19 cellular contexts compared by ENCODE assay signal in genomic region chr10:35875281-35875680, GRCh38.
A peak's percentile ranks its signal among the peaks of the same experiment; 100 is the strongest.
DNase-seq lines count a peak whose midpoint lies in the region; ATAC-seq and TF ChIP-seq lines count a peak whose summit lies in the region.
"Had no signal": no experiment of that assay in that cellular context is flagged by ENCODE, and none has a peak within 500 bp of the region (broad histone marks: within the 10 kb centered on the region; RNA-seq: fewer than 3 reads in every experiment).

No MANE protein-coding gene starts in this region.

- H3K27ac ChIP-seq in right cardiac atrium (ENCODE audit: low read length), result peak overlapping the region; percentile 17
- H3K27ac ChIP-seq: HL-60, pancreas had no signal

- in situ Hi-C loops in Caki2 (cut with HindIII; ENCODE audit: low pct_unique_long_range_greater_than_20kb, low sequenced_read_pairs), result no loop called here

- POLR2A ChIA-PET in GM10248 (lab: Yijun Ruan, JAX), result no interaction called here

- no peaks in the 10 kb centered on the region for H3K4me1 ChIP-seq in right cardiac atrium (ENCODE audit: control insufficient read depth, insufficient read depth, low read length)
- H3K4me1 ChIP-seq: pancreas had no signal

- no peaks in the 10 kb centered on the region for H3K27me3 ChIP-seq in right cardiac atrium (ENCODE audit: control insufficient read depth, insufficient read depth)
- H3K27me3 ChIP-seq: pancreas had no signal

- CTCF ChIA-PET in GM10248 (lab: Yijun Ruan, JAX), result interaction anchor here (0.9 kb wide), 1 partner anchor 33 kb away, joined by 6 read pairs; no protein-coding TSS in a partner anchor

- intact Hi-C loops in right cardiac atrium (cut with DNase I), result no loop called here

- no peak overlapping the region for H3K4me3 ChIP-seq in right cardiac atrium (ENCODE audit: low read length)
- H3K4me3 ChIP-seq: pancreas had no signal

- no peaks in the 10 kb centered on the region for H3K9me3 ChIP-seq in right cardiac atrium (ENCODE audit: control insufficient read depth, low read length)
- H3K9me3 ChIP-seq: pancreas had no signal

- TF ChIP-seq CTCF in omental fat pad (IDR thresholded peaks at IDR 0.05) (no peak), GM10248 (IDR thresholded peaks at IDR 0.05; ENCODE audit: control extremely low read depth, extremely low read depth, low read depth, missing control alignments) (no peak)

- ATAC-seq in right cardiac atrium, result peak; percentile 57 to 61
- ATAC-seq in omental fat pad (ENCODE audit: low FRiP score), result peak; percentile 91
- ATAC-seq in GM19452 (IDR thresholded peaks at IDR 0.05; ENCODE audit: unreplicated experiment), result no peak
- ATAC-seq: activated CD8-positive, alpha-beta memory T cell treated with anti-CD3 and anti-CD28 coated beads, Interleukin-2, amount 10 ng/mL, durations not matched to agents 7 days and 5 days had no signal

- 45% methylated on average over 7 of the region's 7 CpGs for WGBS in right cardiac atrium

- DNase-seq in Caki2 (ENCODE audit: low read depth), result peak; percentile 14
- peak; percentile 19 for DNase-seq in SK-N-DZ (ENCODE audit: low spot score)
- DNase-seq in right cardiac atrium, result peak in 1 of 3 donors; percentile 46
- DNase-seq in omental fat pad (ENCODE audit: low spot score), result no peak
- no peak for DNase-seq in AG08395 (ENCODE audit: low spot score)
- DNase-seq in NCI-H748 (lab: John Stamatoyannopoulos, UW; ENCODE audit: unreplicated experiment), result no peak
- DNase-seq in GM10248 (ENCODE audit: extremely low spot score), result no peak
- DNase-seq: activated CD8-positive, alpha-beta memory T cell treated with anti-CD3 and anti-CD28 coated beads, Interleukin-2, amount 10 ng/mL, durations not matched to agents 7 days and 5 days; activated naive CD4-positive, alpha-beta T cell treated with anti-CD3 and anti-CD28 coated beads for 36 hours; AML-193; DMS53; erythroblast; hypothalamus; midbrain; NCI-H1694 treated with DMSO at 0.1 percent for 48 hours; pancreas; SIG-M5 had no signal

Comparison
In these comparisons a context has a peak if more than half of its experiments do, and no peak if none do; other contexts are left out.
1. DNase-seq: peak in Caki2 (single experiment) and SK-N-DZ (single experiment); none in omental fat pad (single experiment), AG08395 (single experiment), NCI-H748 (single experiment) and GM10248 (single experiment).